In genomic region chr10:90916392-90917110, GRCh38 we compare ENCODE assay signal across 22 cellular contexts. TPM values are rescaled to one million over a fixed set of nuclear protein-coding genes. Genes with fewer than 3 reads are reported as not detected.
DNase-seq lines count a peak whose midpoint lies in the region; ATAC-seq and TF ChIP-seq lines count a peak whose summit lies in the region.
"Had no signal": no experiment of that assay in that cellular context is flagged by ENCODE, and none has a peak within 500 bp of the region (broad histone marks: within the 10 kb centered on the region; RNA-seq: fewer than 3 reads in every experiment).

No MANE protein-coding gene starts in this region.

- peak overlapping the region; percentile 11 for H3K27ac Mint-ChIP-seq in stimulated activated memory B cell treated with anti-CD40 and anti-IgM and Interleukin-4, amounts not matched to agents 10 μg/mL and 1 μg/mL and 100 μg/mL, for 72 hours
- H3K27ac Mint-ChIP-seq: CD8-positive, alpha-beta T cell; H9 had no signal

- DNase-seq in heart right ventricle = no peak
- no peak for DNase-seq in right atrium auricular region (ENCODE audit: low spot score)
- peak; percentile 31 for DNase-seq in astrocyte of the hippocampus (ENCODE audit: low read depth, low spot score)
- DNase-seq in superior temporal gyrus (ENCODE audit: extremely low spot score) = no peak
- DNase-seq in activated CD8-positive, alpha-beta memory T cell treated with anti-CD3 and anti-CD28 coated beads, Interleukin-2, amount 50 U/mL, for 4 hours = no peak
- no peak for DNase-seq in KG1 (lab: John Stamatoyannopoulos, UW)
- DNase-seq: CD8-positive, alpha-beta T cell; DMS53; H9; NCI-H1417; NCI-H187; NCI-H2107; NCI-H2227 treated with DMSO at 0.1 percent for 48 hours; NCI-H524; NCI-H82; SHP77 treated with DMSO at 0.1 percent for 48 hours had no signal

- intact Hi-C loops in heart right ventricle (cut with DNase I) = loop anchor here in 2 of 10 donors (2.0 to 10.0 kb wide), 2 partner anchors 330 to 338 kb away; no protein-coding TSS in a partner anchor

- H3K36me3 ChIP-seq in heart right ventricle = peaks cover 0 to 53% (median 0%) of the 10 kb centered on the region in 9 donors
- H3K36me3 ChIP-seq in right atrium auricular region = peaks cover 46% of the 10 kb centered on the region
- H3K36me3 ChIP-seq in mesodermal cell (ENCODE audit: control insufficient read depth, insufficient read depth, low read length) = peaks cover 68% of the 10 kb centered on the region
- H3K36me3 ChIP-seq: BLaER1 had no signal

- ATAC-seq in heart right ventricle = peak in 1 of 8 donors; percentile 2
- no peak for ATAC-seq in stimulated activated memory B cell treated with anti-CD40 and anti-IgM and Interleukin-4, amounts not matched to agents 10 μg/mL and 1 μg/mL and 100 μg/mL, for 72 hours
- ATAC-seq: A549; CD8-positive, alpha-beta T cell; HepG2 had no signal

- no peaks in the 10 kb centered on the region for H3K36me3 Mint-ChIP-seq in stimulated activated memory B cell treated with anti-CD40 and anti-IgM and Interleukin-4, amounts not matched to agents 10 μg/mL and 1 μg/mL and 100 μg/mL, for 72 hours
- H3K36me3 Mint-ChIP-seq: CD8-positive, alpha-beta T cell had no signal

- no peaks in the 10 kb centered on the region for H3K27me3 ChIP-seq in heart right ventricle
- no peaks in the 10 kb centered on the region for H3K27me3 ChIP-seq in right atrium auricular region
- H3K27me3 ChIP-seq: BLaER1 had no signal

- H3K27me3 Mint-ChIP-seq in stimulated activated memory B cell treated with anti-CD40 and anti-IgM and Interleukin-4, amounts not matched to agents 10 μg/mL and 1 μg/mL and 100 μg/mL, for 72 hours = peaks cover 8% of the 10 kb centered on the region

- no peak for TF ChIP-seq CTCF in heart right ventricle (IDR thresholded peaks at IDR 0.05)
- no peak for TF ChIP-seq CTCF in right atrium auricular region (IDR thresholded peaks at IDR 0.05)

- H3K9me3 ChIP-seq in heart right ventricle (no peaks in the 10 kb centered on the region), right atrium auricular region (no peaks in the 10 kb centered on the region), mesodermal cell (ENCODE audit: control insufficient read depth, low read length) (no peaks in the 10 kb centered on the region)
- H3K9me3 ChIP-seq: A549, BLaER1 had no signal

- H3K4me3 ChIP-seq in heart right ventricle (peak overlapping the region in 8 of 10 donors; percentile 40 to 61 (median 51)), right atrium auricular region (peak overlapping the region in 1 of 2 donors; percentile 54), mesodermal cell (ENCODE audit: extremely low read depth, insufficient read depth, low read length, poor library complexity, severe bottlenecking) (peak overlapping the region; percentile 62)
- H3K4me3 ChIP-seq: A549, BLaER1 had no signal

- 56 to 60% methylated on average over 3 of the region's 3 CpGs for WGBS in heart right ventricle, 2 donors
- 93 to 100% methylated on average over 2 to 3 of the region's 3 CpGs for WGBS in mesodermal cell (ENCODE audit: insufficient coverage in 2 of 2), 2 experiments

- H3K4me1 Mint-ChIP-seq in stimulated activated memory B cell treated with anti-CD40 and anti-IgM and Interleukin-4, amounts not matched to agents 10 μg/mL and 1 μg/mL and 100 μg/mL, for 72 hours = peaks cover 34% of the 10 kb centered on the region

- H3K27ac ChIP-seq in heart right ventricle (peak overlapping the region in 9 of 10 donors; percentile 6 to 91 (median 86)), right atrium auricular region (peak overlapping the region in 1 of 2 donors; percentile 85), mesodermal cell (ENCODE audit: low read depth, low read length, severe bottlenecking) (peak overlapping the region; percentile 55)
- H3K27ac ChIP-seq: BLaER1, KMS-11 had no signal

- no peaks in the 10 kb centered on the region for H3K9me3 Mint-ChIP-seq in stimulated activated memory B cell treated with anti-CD40 and anti-IgM and Interleukin-4, amounts not matched to agents 10 μg/mL and 1 μg/mL and 100 μg/mL, for 72 hours
- H3K9me3 Mint-ChIP-seq: CD8-positive, alpha-beta T cell; H9 had no signal

- H3K4me1 ChIP-seq in heart right ventricle (peaks cover 0 to 8% (median 0%) of the 10 kb centered on the region in 9 donors), right atrium auricular region (peaks cover 0 to under 1% of the 10 kb centered on the region in 2 donors), mesodermal cell (ENCODE audit: control insufficient read depth, insufficient read depth, low read length, poor library complexity, severe bottlenecking) (peaks cover 13% of the 10 kb centered on the region)

- no peak overlapping the region for H3K4me3 Mint-ChIP-seq in stimulated activated memory B cell treated with anti-CD40 and anti-IgM and Interleukin-4, amounts not matched to agents 10 μg/mL and 1 μg/mL and 100 μg/mL, for 72 hours
- H3K4me3 Mint-ChIP-seq: CD8-positive, alpha-beta T cell; H9 had no signal

RNA-seq across cellular contexts. Expression of gene ANKRD1, which starts 4.3 kb away (rescaled TPM):
- total RNA-seq in heart right ventricle (1,000 to 10,000 TPM; 1,390 to 8,287 (median 4,440) TPM), right atrium auricular region (1,000 to 10,000 TPM; 3,842 to 8,672 TPM)
- 1,000 to 10,000 TPM; 2,052 to 6,963 TPM for polyA plus RNA-seq in heart right ventricle
- 355 TPM for polyA plus RNA-seq in mesodermal cell (2013, experiment 1 of 2)
- 350 TPM for polyA plus RNA-seq in mesodermal cell (2013, experiment 2 of 2)
- total RNA-seq: CD8-positive, alpha-beta T cell had no signal

RNA-seq across cellular contexts. Expression of gene RPP30, which starts 44.8 kb away (rescaled TPM):
- total RNA-seq in heart right ventricle (10 to 100 TPM; 27.9 to 40.4 (median 33.3) TPM), right atrium auricular region (10 to 100 TPM; 23.3 to 24.6 TPM)
- polyA plus RNA-seq in heart right ventricle = 10 to 100 TPM; 33.4 to 41.8 TPM
- polyA plus RNA-seq in mesodermal cell (2013, experiment 1 of 2) = 71.8 TPM
- 76.2 TPM for polyA plus RNA-seq in mesodermal cell (2013, experiment 2 of 2)

RNA-seq across cellular contexts. Expression of gene HTR7, which starts 58.7 kb away (rescaled TPM):
- under 1 TPM in 8 of 10 donors, not detected in 2; 0.09 to 0.28 (median 0.16) TPM for total RNA-seq in heart right ventricle
- polyA plus RNA-seq in heart right ventricle = under 1 TPM in 1 of 2 donors, not detected in 1; 0.12 TPM
- under 1 TPM; 0.31 to 0.33 TPM for total RNA-seq in right atrium auricular region
- polyA plus RNA-seq in mesodermal cell (2013, experiment 1 of 2) = 1.3 TPM
- polyA plus RNA-seq in mesodermal cell (2013, experiment 2 of 2) = 1.7 TPM
- total RNA-seq: CD8-positive, alpha-beta T cell had no signal
- polyA plus RNA-seq: HepG2 had no signal
